Comparison of ENCODE assay signal across 8 cellular contexts in genomic region chr20:35771367-35771688, GRCh38. TPM values are rescaled to one million over a fixed set of nuclear protein-coding genes. Genes with fewer than 3 reads are reported as not detected.
A peak's percentile ranks its signal among the peaks of the same experiment; 100 is the strongest.
DNase-seq lines count a peak whose midpoint lies in the region; ATAC-seq and TF ChIP-seq lines count a peak whose summit lies in the region.

No MANE protein-coding gene starts in this region.

- H3K27me3 Mint-ChIP-seq in IgD-negative memory B cell, result no peaks in the 10 kb centered on the region
- no peaks in the 10 kb centered on the region for H3K27me3 Mint-ChIP-seq in chondrocyte (ENCODE audit: low read depth)
- H3K27me3 Mint-ChIP-seq in natural killer cell treated with Interleukin-12 subunit alpha and Interleukin-12 subunit beta and Interleukin-15 and Interleukin-18, amount 100 ng/mL, for 72 hours, result no peaks in the 10 kb centered on the region

- H3K4me3 Mint-ChIP-seq in IgD-negative memory B cell, result peak overlapping the region; percentile 71 to 95 (median 86)
- H3K4me3 Mint-ChIP-seq in chondrocyte (ENCODE audit: unreplicated experiment), result peak overlapping the region; percentile 74
- H3K4me3 Mint-ChIP-seq in natural killer cell treated with Interleukin-12 subunit alpha and Interleukin-12 subunit beta and Interleukin-15 and Interleukin-18, amount 100 ng/mL, for 72 hours, result peak overlapping the region; percentile 73

- peak overlapping the region; percentile 83 for H3K4me3 ChIP-seq in AG04449 (ENCODE audit: low read depth, low read length)

- no peak for DNase-seq in AG04449 (ENCODE audit: low read depth, low spot score)
- DNase-seq in chondrocyte (ENCODE audit: low spot score), result no peak
- no peak for DNase-seq in natural killer cell treated with Interleukin-12 subunit alpha and Interleukin-12 subunit beta and Interleukin-15 and Interleukin-18, amount 100 ng/mL, for 72 hours (ENCODE audit: low spot score)
- DNase-seq in occipital lobe (lab: John Stamatoyannopoulos, UW), result no peak
- no peak for DNase-seq in NAMALWA (ENCODE audit: low spot score)
- no peak for DNase-seq in germinal center (ENCODE audit: low spot score)

- peaks cover 42 to 59% (median 43%) of the 10 kb centered on the region in 3 donors for H3K4me1 Mint-ChIP-seq in IgD-negative memory B cell
- H3K4me1 Mint-ChIP-seq in chondrocyte (ENCODE audit: low read depth), result peaks cover 53% of the 10 kb centered on the region
- peaks cover 46 to 56% of the 10 kb centered on the region in 2 donors for H3K4me1 Mint-ChIP-seq in natural killer cell treated with Interleukin-12 subunit alpha and Interleukin-12 subunit beta and Interleukin-15 and Interleukin-18, amount 100 ng/mL, for 72 hours (ENCODE audit: low read depth in 2 of 2)

- H3K36me3 Mint-ChIP-seq in IgD-negative memory B cell (peaks cover 2% of the 10 kb centered on the region), chondrocyte (ENCODE audit: low read depth) (peaks cover 3% of the 10 kb centered on the region)
- H3K36me3 Mint-ChIP-seq in natural killer cell treated with Interleukin-12 subunit alpha and Interleukin-12 subunit beta and Interleukin-15 and Interleukin-18, amount 100 ng/mL, for 72 hours, result peaks cover 22% of the 10 kb centered on the region

- H3K9me3 Mint-ChIP-seq in IgD-negative memory B cell (no peaks in the 10 kb centered on the region), chondrocyte (ENCODE audit: low read depth) (no peaks in the 10 kb centered on the region)
- H3K9me3 Mint-ChIP-seq in natural killer cell treated with Interleukin-12 subunit alpha and Interleukin-12 subunit beta and Interleukin-15 and Interleukin-18, amount 100 ng/mL, for 72 hours, result no peaks in the 10 kb centered on the region

- CTCF ChIA-PET in AG04449 (lab: Yijun Ruan, JAX), result interaction anchor here (0.8 to 1.9 kb wide), 3 partner anchors 16 to 183 kb away, joined by 4 to 6 read pairs (median 4); no protein-coding TSS in a partner anchor

- TF ChIP-seq CTCF in AG04449 (IDR thresholded peaks at IDR 0.05; ENCODE audit: insufficient read depth, low read length, missing control alignments) (no peak), chondrocyte (IDR thresholded peaks at IDR 0.05) (no peak)

- no peak for ATAC-seq in natural killer cell treated with Interleukin-12 subunit alpha and Interleukin-12 subunit beta and Interleukin-15 and Interleukin-18, amount 100 ng/mL, for 72 hours
- ATAC-seq in HG02840 (IDR thresholded peaks at IDR 0.05; ENCODE audit: low FRiP score, unreplicated experiment), result no peak

- H3K27ac Mint-ChIP-seq in IgD-negative memory B cell (peak overlapping the region; percentile 96 to 100 (median 99)), chondrocyte (ENCODE audit: unreplicated experiment) (peak overlapping the region; percentile 91)
- peak overlapping the region; percentile 85 to 89 for H3K27ac Mint-ChIP-seq in natural killer cell treated with Interleukin-12 subunit alpha and Interleukin-12 subunit beta and Interleukin-15 and Interleukin-18, amount 100 ng/mL, for 72 hours

- POLR2A ChIA-PET in AG04449 (lab: Yijun Ruan, JAX), result interaction anchor here (0.6 to 2.6 kb wide), 5 partner anchors 12 to 183 kb away, joined by 3 to 26 read pairs (median 4); partner anchors contain the start of genes RBM39 and SCAND1

RNA-seq across cellular contexts. Expression of gene PHF20, which starts 0.5 kb away (rescaled TPM):
- 107 TPM for polyA plus RNA-seq in IgD-negative memory B cell
- total RNA-seq in chondrocyte (42.2 to 46.1 TPM (median 44.6 TPM) in 3 replicates), occipital lobe (46.3 TPM)
- total RNA-seq in natural killer cell treated with Interleukin-12 subunit alpha and Interleukin-12 subunit beta and Interleukin-15 and Interleukin-18, amount 100 ng/mL, for 72 hours, result 10 to 100 TPM; 60.4 to 88.6 TPM

RNA-seq across cellular contexts. Expression of gene RBM39, which starts 29.3 kb away (rescaled TPM):
- polyA plus RNA-seq in IgD-negative memory B cell, result 191 TPM
- total RNA-seq in chondrocyte (217 to 277 TPM (median 238 TPM) in 3 replicates), occipital lobe (490 TPM)
- total RNA-seq in natural killer cell treated with Interleukin-12 subunit alpha and Interleukin-12 subunit beta and Interleukin-15 and Interleukin-18, amount 100 ng/mL, for 72 hours, result 100 to 1,000 TPM; 404 to 438 TPM
